ENCODE assay signal across 1 cellular context in genomic region chr20:57379263-57379647, GRCh38.
A peak's percentile ranks its signal among the peaks of the same experiment; 100 is the strongest.
TF ChIP-seq lines count a peak whose summit lies in the region.

No MANE protein-coding gene starts in this region.

TF ChIP-seq in HepG2, 621 proteins besides CTCF, POLR2A, EP300 and RAD21:
- no peak for TF ChIP-seq ZNF713 (CRISPR knock-in tag; IDR thresholded peaks at IDR 0.05)
- no peak for TF ChIP-seq ZNF274 (CRISPR knock-in tag; IDR thresholded peaks at IDR 0.05)
- TF ChIP-seq ZBTB42 (CRISPR knock-in tag; IDR thresholded peaks at IDR 0.05), result no peak
- no peak for TF ChIP-seq ZNF484 (CRISPR knock-in tag; IDR thresholded peaks at IDR 0.05; ENCODE audit: borderline replicate concordance, low read depth)
- no peak for TF ChIP-seq ZNF407 (CRISPR knock-in tag; IDR thresholded peaks at IDR 0.05; ENCODE audit: not compliant biosample characterization)
- no peak for TF ChIP-seq SIN3A (IDR thresholded peaks at IDR 0.05; ENCODE audit: borderline replicate concordance, low read depth, low read length)
- peak; percentile 15 for TF ChIP-seq RBM22 (optimal IDR thresholded peaks at IDR 0.05; ENCODE audit: low read length)
- no peak for TF ChIP-seq ZNF121 (CRISPR knock-in tag; IDR thresholded peaks at IDR 0.05)
